13 cellular contexts compared by ENCODE assay signal in the genomic region with DNA sequence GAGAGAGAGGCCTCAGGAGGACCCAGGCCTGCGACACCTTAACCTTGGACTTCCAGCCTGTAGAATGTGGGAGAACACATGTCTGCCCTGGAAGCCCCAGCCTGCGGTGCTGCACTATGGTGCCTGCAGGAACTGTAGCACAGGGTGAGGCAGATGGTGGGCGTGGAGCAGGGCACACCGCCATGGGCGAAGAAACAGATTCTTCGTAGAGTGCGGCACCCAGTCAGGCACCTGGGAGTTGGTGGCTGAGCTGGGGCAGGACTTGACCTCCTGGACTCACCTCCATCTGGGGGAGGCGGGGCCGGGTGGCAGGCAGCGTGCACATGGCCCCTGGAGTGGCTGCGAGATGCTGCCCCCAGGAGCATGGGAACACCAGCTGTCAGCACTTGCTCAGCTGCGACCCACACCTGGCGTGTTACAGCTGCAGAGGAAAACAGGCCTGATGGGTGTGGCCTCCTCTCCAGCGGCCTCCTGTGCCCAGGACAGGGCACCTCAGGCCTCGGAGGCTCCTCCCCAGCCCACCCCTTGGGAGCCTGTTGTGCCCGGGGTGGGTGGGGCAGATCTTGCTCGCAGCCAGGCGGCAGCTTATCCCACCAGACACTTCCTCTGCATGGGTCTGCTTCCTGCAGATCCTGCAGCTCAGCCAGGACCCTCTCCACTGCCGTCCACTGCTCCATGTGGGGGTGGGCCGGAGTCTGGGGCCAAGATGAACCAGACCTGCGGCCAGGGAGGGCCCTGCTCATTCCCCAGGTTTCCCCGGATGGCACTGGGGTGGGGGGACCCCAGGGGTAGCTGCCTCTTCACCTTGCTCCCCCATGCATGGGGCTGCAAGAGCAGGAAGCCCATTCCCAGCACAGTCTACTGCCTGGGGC.
A peak's percentile ranks its signal among the peaks of the same experiment; 100 is the strongest.
DNase-seq lines count a peak whose midpoint lies in the region; ATAC-seq and TF ChIP-seq lines count a peak whose summit lies in the region.
"Had no signal": no experiment of that assay in that cellular context is flagged by ENCODE, and none has a peak within 500 bp of the region (broad histone marks: within the 10 kb centered on the region; RNA-seq: fewer than 3 reads in every experiment).

No MANE protein-coding gene starts in this region.

- H3K9ac ChIP-seq in GM23248: no peak overlapping the region

- H2AFZ ChIP-seq in GM23248: no peak overlapping the region

- H3K27me3 ChIP-seq in SJCRH30 (no peaks in the 10 kb centered on the region), right atrium auricular region (no peaks in the 10 kb centered on the region), GM23248 (replicated peaks; ENCODE audit: insufficient read depth) (no peaks in the 10 kb centered on the region)

- TF ChIP-seq CTCF in right atrium auricular region (IDR thresholded peaks at IDR 0.05): no peak
- no peak for TF ChIP-seq CTCF in type B pancreatic cell (conservative IDR thresholded peaks at IDR 0.05)

- DNase-seq in activated T-cell treated with anti-CD3 and anti-CD28 coated beads, Interleukin-2, amount 50 U/mL, for 1 hour: peak; percentile 16
- DNase-seq in activated T-cell treated with anti-CD3 and anti-CD28 coated beads for 4 hours (no peak), SJCRH30 (peak; percentile 60 to 70), right atrium auricular region (ENCODE audit: low spot score) (peak; percentile 38), type B pancreatic cell (ENCODE audit: extremely low spot score, unreplicated experiment) (peak; percentile 66), GM23248 (no peak), HK-2 (ENCODE audit: unreplicated experiment) (no peak)
- DNase-seq: foreskin fibroblast; GF-D8; kidney glomerular epithelial cell; NCI-H226; stimulated activated naive CD4-positive, alpha-beta T cell had no signal

- peaks cover 14% of the 10 kb centered on the region for H3K4me1 ChIP-seq in SJCRH30
- H3K4me1 ChIP-seq in right atrium auricular region: no peaks in the 10 kb centered on the region
- no peaks in the 10 kb centered on the region for H3K4me1 ChIP-seq in GM23248 (ENCODE audit: insufficient read depth)

- H3K4me3 Mint-ChIP-seq in type B pancreatic cell: no peak overlapping the region

- no peak overlapping the region for H3K4me2 ChIP-seq in GM23248 (ENCODE audit: unreplicated experiment)

- ATAC-seq in HG02678 (IDR thresholded peaks at IDR 0.05; ENCODE audit: unreplicated experiment): no peak

- no peaks in the 10 kb centered on the region for H3K79me2 ChIP-seq in GM23248 (ENCODE audit: insufficient read depth)

- WGBS in GM23248 (ENCODE audit: low coverage in 1 of 2, low lambda C conversion rate in 2 of 2, missing lambda C conversion rate in 2 of 2), 2 experiments: 74 to 79% methylated on average over 20 to 22 of the region's 22 CpGs

- no peaks in the 10 kb centered on the region for H3F3A ChIP-seq in GM23248 (ENCODE audit: insufficient read depth)

- no peak overlapping the region for H3K27ac Mint-ChIP-seq in type B pancreatic cell

- H3K36me3 ChIP-seq in SJCRH30: no peaks in the 10 kb centered on the region
- no peaks in the 10 kb centered on the region for H3K36me3 ChIP-seq in right atrium auricular region
- no peaks in the 10 kb centered on the region for H3K36me3 ChIP-seq in GM23248 (ENCODE audit: low read depth)

- H3K9me3 Mint-ChIP-seq in type B pancreatic cell: no peaks in the 10 kb centered on the region

- H3K27ac ChIP-seq in SJCRH30: no peak overlapping the region
- no peak overlapping the region for H3K27ac ChIP-seq in right atrium auricular region
- no peak overlapping the region for H3K27ac ChIP-seq in GM23248

- no peaks in the 10 kb centered on the region for H3K27me3 Mint-ChIP-seq in type B pancreatic cell

- in situ Hi-C loops in GM23248 (cut with MboI): no loop called here

- H3K36me3 Mint-ChIP-seq in type B pancreatic cell: no peaks in the 10 kb centered on the region

- H3K4me3 ChIP-seq in SJCRH30 (no peak overlapping the region), right atrium auricular region (no peak overlapping the region), GM23248 (no peak overlapping the region)

- no peaks in the 10 kb centered on the region for H3K4me1 Mint-ChIP-seq in type B pancreatic cell (ENCODE audit: unreplicated experiment)

- H3K9me3 ChIP-seq in SJCRH30 (replicated peaks) (0 out of 2 replicates have a peak, but pooled peaks cover 3% of the 10 kb centered on the region), right atrium auricular region (no peaks in the 10 kb centered on the region), GM23248 (ENCODE audit: low read depth) (no peaks in the 10 kb centered on the region)

- H3K9me2 ChIP-seq in GM23248 (ENCODE audit: insufficient read depth): no peaks in the 10 kb centered on the region

- no peaks in the 10 kb centered on the region for H4K20me1 ChIP-seq in GM23248 (ENCODE audit: insufficient read depth)

Comparison
In these comparisons a context has a peak if more than half of its experiments do, and no peak if none do; other contexts are left out.
1. DNase-seq: peak in activated T-cell treated with anti-CD3 and anti-CD28 coated beads, Interleukin-2, amount 50 U/mL, for 1 hour (single experiment), SJCRH30 (2 of 2), right atrium auricular region (single experiment) and type B pancreatic cell (single experiment); none in activated T-cell treated with anti-CD3 and anti-CD28 coated beads for 4 hours (single experiment), GM23248 (single experiment) and HK-2 (single experiment).